In the genomic region with DNA sequence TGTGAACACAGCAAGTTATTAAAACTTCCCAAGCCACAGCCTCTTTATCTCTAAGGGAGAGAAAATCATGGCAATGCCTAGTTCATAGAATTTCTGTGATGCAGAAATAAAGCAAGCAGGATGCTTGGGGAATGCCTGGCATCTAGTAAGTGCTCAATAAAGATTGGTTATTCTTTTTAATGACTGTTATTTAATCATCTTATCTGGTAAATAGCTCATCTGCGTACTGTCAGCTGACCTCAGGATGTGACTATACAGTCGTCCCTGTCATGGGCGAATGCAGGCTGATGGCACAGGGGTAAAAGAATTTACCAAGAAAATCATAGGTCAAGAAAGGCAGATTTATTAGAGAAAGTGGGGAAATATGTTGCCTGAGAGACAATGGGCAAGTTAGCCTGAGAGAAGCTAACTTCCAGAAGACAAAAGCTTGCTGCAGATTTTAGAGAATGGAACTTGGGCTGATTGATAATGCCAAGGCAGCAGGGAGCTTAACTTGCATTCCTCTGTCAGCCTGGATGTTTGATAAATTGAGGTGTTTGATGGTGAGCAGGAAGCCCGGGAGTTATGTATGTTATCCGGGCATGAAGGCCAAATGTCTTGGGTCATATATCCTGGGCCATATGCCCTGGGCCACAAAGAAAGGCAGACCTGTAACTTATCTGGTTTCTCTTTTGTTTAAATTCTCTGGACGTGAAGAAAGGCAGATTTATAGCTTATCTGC, we compare ENCODE assay signal across 1 cellular context.
TF ChIP-seq lines count a peak whose summit lies in the region.

No MANE protein-coding gene starts in this region.

TF ChIP-seq in neural cell, 6 proteins besides CTCF, POLR2A, EP300 and RAD21:
- TF ChIP-seq, protein P1, sequence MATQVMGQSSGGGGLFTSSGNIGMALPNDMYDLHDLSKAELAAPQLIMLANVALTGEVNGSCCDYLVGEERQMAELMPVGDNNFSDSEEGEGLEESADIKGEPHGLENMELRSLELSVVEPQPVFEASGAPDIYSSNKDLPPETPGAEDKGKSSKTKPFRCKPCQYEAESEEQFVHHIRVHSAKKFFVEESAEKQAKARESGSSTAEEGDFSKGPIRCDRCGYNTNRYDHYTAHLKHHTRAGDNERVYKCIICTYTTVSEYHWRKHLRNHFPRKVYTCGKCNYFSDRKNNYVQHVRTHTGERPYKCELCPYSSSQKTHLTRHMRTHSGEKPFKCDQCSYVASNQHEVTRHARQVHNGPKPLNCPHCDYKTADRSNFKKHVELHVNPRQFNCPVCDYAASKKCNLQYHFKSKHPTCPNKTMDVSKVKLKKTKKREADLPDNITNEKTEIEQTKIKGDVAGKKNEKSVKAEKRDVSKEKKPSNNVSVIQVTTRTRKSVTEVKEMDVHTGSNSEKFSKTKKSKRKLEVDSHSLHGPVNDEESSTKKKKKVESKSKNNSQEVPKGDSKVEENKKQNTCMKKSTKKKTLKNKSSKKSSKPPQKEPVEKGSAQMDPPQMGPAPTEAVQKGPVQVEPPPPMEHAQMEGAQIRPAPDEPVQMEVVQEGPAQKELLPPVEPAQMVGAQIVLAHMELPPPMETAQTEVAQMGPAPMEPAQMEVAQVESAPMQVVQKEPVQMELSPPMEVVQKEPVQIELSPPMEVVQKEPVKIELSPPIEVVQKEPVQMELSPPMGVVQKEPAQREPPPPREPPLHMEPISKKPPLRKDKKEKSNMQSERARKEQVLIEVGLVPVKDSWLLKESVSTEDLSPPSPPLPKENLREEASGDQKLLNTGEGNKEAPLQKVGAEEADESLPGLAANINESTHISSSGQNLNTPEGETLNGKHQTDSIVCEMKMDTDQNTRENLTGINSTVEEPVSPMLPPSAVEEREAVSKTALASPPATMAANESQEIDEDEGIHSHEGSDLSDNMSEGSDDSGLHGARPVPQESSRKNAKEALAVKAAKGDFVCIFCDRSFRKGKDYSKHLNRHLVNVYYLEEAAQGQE (IDR thresholded peaks at IDR 0.05; ENCODE audit: borderline replicate concordance), result no peak
- TF ChIP-seq TAF1 (IDR thresholded peaks at IDR 0.05; ENCODE audit: low read depth) (no peak), POLR2AphosphoS5 (IDR thresholded peaks at IDR 0.05) (no peak), SMC3 (conservative IDR thresholded peaks at IDR 0.05; ENCODE audit: poor library complexity) (no peak), MXI1 (conservative IDR thresholded peaks at IDR 0.05; ENCODE audit: poor library complexity, severe bottlenecking) (no peak), EZH2 (IDR thresholded peaks at IDR 0.05; ENCODE audit: borderline replicate concordance, insufficient read depth, low read length, poor library complexity, severe bottlenecking) (no peak)
